In genomic region chr1:155174334-155175280, GRCh38 we compare ENCODE assay signal across 6 cellular contexts. TPM values are rescaled to one million over a fixed set of nuclear protein-coding genes. Genes with fewer than 3 reads are reported as not detected.
A peak's percentile ranks its signal among the peaks of the same experiment; 100 is the strongest.
DNase-seq lines count a peak whose midpoint lies in the region; ATAC-seq lines count a peak whose summit lies in the region.

No MANE protein-coding gene starts in this region.

- peak overlapping the region; percentile 65 for H3K27ac Mint-ChIP-seq in activated naive CD4-positive, alpha-beta T cell treated with anti-CD3 and anti-CD28 coated beads, Interleukin-2, amount 50 U/mL, for 24 hours

- peaks cover 7% of the 10 kb centered on the region for H3K36me3 Mint-ChIP-seq in activated naive CD4-positive, alpha-beta T cell treated with anti-CD3 and anti-CD28 coated beads, Interleukin-2, amount 50 U/mL, for 24 hours

- peaks cover 35% of the 10 kb centered on the region for H3K4me1 Mint-ChIP-seq in activated naive CD4-positive, alpha-beta T cell treated with anti-CD3 and anti-CD28 coated beads, Interleukin-2, amount 50 U/mL, for 24 hours

- DNase-seq in AG08396 (ENCODE audit: low spot score) (peak; percentile 70), NCI-H1417 treated with DMSO at 0.1 percent for 48 hours (lab: John Stamatoyannopoulos, UW) (peak; percentile 60), lung microvascular endothelial cell (ENCODE audit: low read depth in 2 of 2) (peak; percentile 28 to 39), HUDEP-2 (lab: John Stamatoyannopoulos, UW; ENCODE audit: unreplicated experiment in 76 of 76) (no peak)

- peak overlapping the region; percentile 91 for H3K4me3 Mint-ChIP-seq in activated naive CD4-positive, alpha-beta T cell treated with anti-CD3 and anti-CD28 coated beads, Interleukin-2, amount 50 U/mL, for 24 hours

- H3K27me3 Mint-ChIP-seq in activated naive CD4-positive, alpha-beta T cell treated with anti-CD3 and anti-CD28 coated beads, Interleukin-2, amount 50 U/mL, for 24 hours = no peaks in the 10 kb centered on the region

- no peaks in the 10 kb centered on the region for H3K9me3 Mint-ChIP-seq in activated naive CD4-positive, alpha-beta T cell treated with anti-CD3 and anti-CD28 coated beads, Interleukin-2, amount 50 U/mL, for 24 hours

- no peak for ATAC-seq in GM21723 (IDR thresholded peaks at IDR 0.05; ENCODE audit: unreplicated experiment)

RNA-seq across cellular contexts. Expression of gene TRIM46, which starts 1.0 kb away (rescaled TPM):
- total RNA-seq in lung microvascular endothelial cell = 1.2 and 2.4 TPM in 2 replicates

RNA-seq across cellular contexts. Expression of gene KRTCAP2, which starts 1.5 kb away (rescaled TPM):
- 169 and 232 TPM in 2 replicates for total RNA-seq in lung microvascular endothelial cell

RNA-seq across cellular contexts. Expression of gene THBS3, which starts 33.1 kb away (rescaled TPM):
- total RNA-seq in lung microvascular endothelial cell = 7.9 and 9.2 TPM in 2 replicates

RNA-seq across cellular contexts. Expression of gene MTX1, which starts 33.9 kb away (rescaled TPM):
- 28.8 and 31.6 TPM in 2 replicates for total RNA-seq in lung microvascular endothelial cell

RNA-seq across cellular contexts. Expression of gene DPM3, which starts 34.3 kb away (rescaled TPM):
- total RNA-seq in lung microvascular endothelial cell = 25.5 and 34.9 TPM in 2 replicates

Comparison
In these comparisons a context has a peak if more than half of its experiments do, and no peak if none do; other contexts are left out.
1. DNase-seq: peak in AG08396 (single experiment), NCI-H1417 treated with DMSO at 0.1 percent for 48 hours (single experiment) and lung microvascular endothelial cell (2 of 2); none in HUDEP-2 (0 of 76).